In genomic region chr2:109438773-109439191, GRCh38 we compare ENCODE assay signal across 12 cellular contexts.
A peak's percentile ranks its signal among the peaks of the same experiment; 100 is the strongest.
DNase-seq lines count a peak whose midpoint lies in the region; ATAC-seq and TF ChIP-seq lines count a peak whose summit lies in the region.
"Had no signal": no experiment of that assay in that cellular context is flagged by ENCODE, and none has a peak within 500 bp of the region (broad histone marks: within the 10 kb centered on the region; RNA-seq: fewer than 3 reads in every experiment).

No MANE protein-coding gene starts in this region.

- H2BK15ac ChIP-seq in mesenchymal stem cell (ENCODE audit: low read depth, poor library complexity, severe bottlenecking), result no peak overlapping the region

- H4K20me1 ChIP-seq in neural progenitor cell (ENCODE audit: low read depth), result no peaks in the 10 kb centered on the region

- peak overlapping the region; percentile 38 for H4K8ac ChIP-seq in mesenchymal stem cell (ENCODE audit: low read length)

- H3K36me3 ChIP-seq in mesenchymal stem cell (ENCODE audit: control insufficient read depth in 1 of 2, insufficient read depth in 2 of 2, low read depth in 1 of 2, low read length in 2 of 2) (peaks cover 9 to 25% of the 10 kb centered on the region in 2 experiments), uterus (no peaks in the 10 kb centered on the region), neural progenitor cell (no peaks in the 10 kb centered on the region)
- H3K36me3 ChIP-seq: BE2C had no signal

- H3K4ac ChIP-seq in mesenchymal stem cell (ENCODE audit: low read depth in 1 of 2, low read length in 2 of 2), result peak overlapping the region in 1 of 2 experiments; percentile 22

- H3K27ac Mint-ChIP-seq in neural progenitor cell, result no peak overlapping the region

- H3K79me1 ChIP-seq in mesenchymal stem cell (replicated peaks; ENCODE audit: low read length, poor library complexity, severe bottlenecking), result no peaks in the 10 kb centered on the region

- H3F3A ChIP-seq in neural progenitor cell (ENCODE audit: low read depth), result no peaks in the 10 kb centered on the region

- H2BK5ac ChIP-seq in mesenchymal stem cell (ENCODE audit: low read depth, low read length, poor library complexity, severe bottlenecking), result peak overlapping the region; percentile 11

- H3K79me2 ChIP-seq in neural progenitor cell (ENCODE audit: low read depth), result no peaks in the 10 kb centered on the region

- peak overlapping the region; percentile 45 to 80 for H2BK12ac ChIP-seq in mesenchymal stem cell (ENCODE audit: low read length in 2 of 2)

- H3K4me1 Mint-ChIP-seq in neural progenitor cell, result peaks cover 30% of the 10 kb centered on the region

- TF ChIP-seq CTCF in dorsolateral prefrontal cortex (IDR thresholded peaks at IDR 0.05 in 54 of 56, conservative IDR thresholded peaks at IDR 0.05 in 2 of 56; ENCODE audit: low read depth in 1 of 56, partially characterized antibody in 56 of 56) (no peak), uterus (IDR thresholded peaks at IDR 0.05) (no peak), neural progenitor cell (IDR thresholded peaks at IDR 0.05) (no peak)

- intact Hi-C loops in dorsolateral prefrontal cortex (cut with DNase I) (no loop called here), uterus (cut with DNase I; ENCODE audit: low total_unique reads) (no loop called here)

- no peak overlapping the region for H3K4me3 ChIP-seq in dorsolateral prefrontal cortex
- H3K4me3 ChIP-seq in mesenchymal stem cell (ENCODE audit: insufficient read depth in 1 of 2, low read depth in 1 of 2, low read length in 2 of 2), result peak overlapping the region in 1 of 2 experiments; percentile 21
- H3K4me3 ChIP-seq in uterus, result no peak overlapping the region
- H3K4me3 ChIP-seq in neural progenitor cell, result no peak overlapping the region
- H3K4me3 ChIP-seq: SK-N-MC had no signal

- ATAC-seq in GM18868 (IDR thresholded peaks at IDR 0.05; ENCODE audit: unreplicated experiment), result no peak

- H3K27ac ChIP-seq in dorsolateral prefrontal cortex (peak overlapping the region in 53 of 59 donors; percentile 2 to 91 (median 67)), mesenchymal stem cell (ENCODE audit: low read length, poor library complexity, severe bottlenecking) (no peak overlapping the region), uterus (no peak overlapping the region), neural progenitor cell (no peak overlapping the region)
- H3K27ac ChIP-seq: epithelial cell of prostate, SK-N-MC had no signal

- no peak overlapping the region for H3K4me2 ChIP-seq in mesenchymal stem cell (ENCODE audit: low read length, poor library complexity, severe bottlenecking)
- no peak overlapping the region for H3K4me2 ChIP-seq in neural progenitor cell

- peaks cover 34% of the 10 kb centered on the region for H3K9me3 Mint-ChIP-seq in neural progenitor cell

- 10% methylated on average over 3 of the region's 3 CpGs for WGBS in mesenchymal stem cell

- H3K4me1 ChIP-seq in mesenchymal stem cell (ENCODE audit: control insufficient read depth, insufficient read depth, low read depth, low read length) (peaks cover 24% of the 10 kb centered on the region), uterus (no peaks in the 10 kb centered on the region), neural progenitor cell (no peaks in the 10 kb centered on the region)
- H3K4me1 ChIP-seq: BE2C had no signal

- no peak for TF ChIP-seq POLR2A in uterus (IDR thresholded peaks at IDR 0.05)

- H3K14ac ChIP-seq in mesenchymal stem cell (ENCODE audit: low read length in 2 of 2), result peak overlapping the region in 1 of 2 experiments; percentile 35

- no peak overlapping the region for H4K91ac ChIP-seq in mesenchymal stem cell (ENCODE audit: low read length)

- H3K4me3 Mint-ChIP-seq in neural progenitor cell, result no peak overlapping the region

- no peaks in the 10 kb centered on the region for H3K27me3 Mint-ChIP-seq in neural progenitor cell (ENCODE audit: insufficient read depth, low read depth)

- peak overlapping the region; percentile 24 for H2AK5ac ChIP-seq in mesenchymal stem cell (ENCODE audit: low read length, severe bottlenecking)

- peak overlapping the region; percentile 54 to 55 for H3K18ac ChIP-seq in mesenchymal stem cell (ENCODE audit: low read depth in 1 of 2, low read length in 2 of 2)

- no peak overlapping the region for H3K23ac ChIP-seq in mesenchymal stem cell (ENCODE audit: low read length in 2 of 2)

- peaks cover 22% of the 10 kb centered on the region for H3K36me3 Mint-ChIP-seq in neural progenitor cell

- peaks cover 33% of the 10 kb centered on the region for H3K9me3 ChIP-seq in mesenchymal stem cell (ENCODE audit: control insufficient read depth, low read length)
- H3K9me3 ChIP-seq in uterus, result peaks cover 0 to 6% of the 10 kb centered on the region in 2 donors
- peaks cover 5% of the 10 kb centered on the region for H3K9me3 ChIP-seq in neural progenitor cell (ENCODE audit: low read depth)
- H3K9me3 ChIP-seq: BE2C had no signal

- DNase-seq in A172 (ENCODE audit: low spot score) (peak; percentile 69), M059J (ENCODE audit: low read depth) (peak; percentile 72), dorsolateral prefrontal cortex (peak in 7 of 10 donors; percentile 43 to 76 (median 62)), mesenchymal stem cell (peak; percentile 91), NCI-H774 (lab: John Stamatoyannopoulos, UW) (no peak), uterus (no peak), neural progenitor cell (ENCODE audit: low spot score) (no peak)
- DNase-seq: activated T-cell treated with anti-CD3 and anti-CD28 coated beads for 4 hours, BE2C had no signal

- H2BK120ac ChIP-seq in mesenchymal stem cell (ENCODE audit: low read depth, low read length), result peak overlapping the region; percentile 20

- H2AFZ ChIP-seq in mesenchymal stem cell (ENCODE audit: low read depth, low read length) (no peak overlapping the region), neural progenitor cell (replicated peaks) (no peak overlapping the region)

- no peak overlapping the region for H3K9ac ChIP-seq in mesenchymal stem cell (ENCODE audit: low read length)
- no peak overlapping the region for H3K9ac ChIP-seq in neural progenitor cell

- H3K27me3 ChIP-seq in dorsolateral prefrontal cortex (no peaks in the 10 kb centered on the region), mesenchymal stem cell (ENCODE audit: control insufficient read depth in 1 of 2, insufficient read depth in 1 of 2, low read length in 2 of 2) (no peaks in the 10 kb centered on the region), uterus (no peaks in the 10 kb centered on the region), neural progenitor cell (no peaks in the 10 kb centered on the region)
- H3K27me3 ChIP-seq: BE2C had no signal

Comparison
In these comparisons a context has a peak if more than half of its experiments do, and no peak if none do; other contexts are left out.
1. DNase-seq: peak in A172 (single experiment), M059J (single experiment), dorsolateral prefrontal cortex (7 of 10) and mesenchymal stem cell (single experiment); none in NCI-H774 (single experiment), uterus (0 of 2) and neural progenitor cell (single experiment).
2. H3K27ac ChIP-seq: peak in dorsolateral prefrontal cortex (53 of 59); none in mesenchymal stem cell (single experiment), uterus (0 of 2) and neural progenitor cell (single experiment).